ENCODE assay signal across 1 cellular context in the genomic region with DNA sequence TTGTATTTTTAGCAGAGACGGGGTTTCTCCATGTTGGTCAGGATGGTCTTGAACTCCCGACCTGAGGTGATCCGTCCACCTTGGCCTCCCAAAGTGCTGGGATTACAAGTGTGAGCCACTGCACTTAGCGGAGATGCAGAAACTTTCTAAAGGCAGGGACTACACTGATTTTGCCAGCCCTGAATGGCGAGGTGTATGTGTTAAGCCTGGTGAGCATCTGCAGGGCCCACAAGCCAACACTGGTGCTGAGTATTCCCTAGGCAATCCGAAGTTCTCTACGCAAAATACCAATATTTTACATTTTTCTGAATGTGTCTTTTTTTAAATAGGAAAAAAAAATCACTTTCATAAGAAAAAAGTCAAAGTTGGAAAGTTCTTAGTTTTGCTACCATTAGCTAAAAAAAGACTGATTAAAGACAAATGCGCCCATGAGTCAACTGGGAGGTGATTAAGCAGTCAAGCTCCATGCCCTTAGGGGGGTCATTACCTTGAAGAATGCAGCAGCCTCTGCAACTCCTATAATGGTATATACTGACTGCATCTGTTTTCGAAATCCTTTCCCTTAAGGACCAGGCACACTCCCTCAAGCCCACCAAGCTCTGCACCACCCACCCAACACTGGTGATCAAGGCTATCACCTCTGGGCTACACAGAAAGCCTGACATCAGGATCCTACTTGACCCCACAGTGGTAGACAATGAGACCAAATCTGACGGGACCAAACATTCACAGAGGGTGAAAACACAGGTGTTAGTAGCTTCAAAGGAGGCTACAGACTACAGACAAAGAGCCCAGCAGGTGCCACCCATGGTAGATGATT.
TF ChIP-seq lines count a peak whose summit lies in the region.

No MANE protein-coding gene starts in this region.

TF ChIP-seq in SK-N-SH treated with all-trans-retinoic acid at 6 μM for 48 hours, 23 proteins besides CTCF, POLR2A, EP300 and RAD21 (continued from another document):
- TF ChIP-seq, protein P1, sequence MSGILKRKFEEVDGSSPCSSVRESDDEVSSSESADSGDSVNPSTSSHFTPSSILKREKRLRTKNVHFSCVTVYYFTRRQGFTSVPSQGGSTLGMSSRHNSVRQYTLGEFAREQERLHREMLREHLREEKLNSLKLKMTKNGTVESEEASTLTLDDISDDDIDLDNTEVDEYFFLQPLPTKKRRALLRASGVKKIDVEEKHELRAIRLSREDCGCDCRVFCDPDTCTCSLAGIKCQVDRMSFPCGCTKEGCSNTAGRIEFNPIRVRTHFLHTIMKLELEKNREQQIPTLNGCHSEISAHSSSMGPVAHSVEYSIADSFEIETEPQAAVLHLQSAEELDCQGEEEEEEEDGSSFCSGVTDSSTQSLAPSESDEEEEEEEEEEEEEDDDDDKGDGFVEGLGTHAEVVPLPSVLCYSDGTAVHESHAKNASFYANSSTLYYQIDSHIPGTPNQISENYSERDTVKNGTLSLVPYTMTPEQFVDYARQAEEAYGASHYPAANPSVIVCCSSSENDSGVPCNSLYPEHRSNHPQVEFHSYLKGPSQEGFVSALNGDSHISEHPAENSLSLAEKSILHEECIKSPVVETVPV (CRISPR knock-in tag; IDR thresholded peaks at IDR 0.05) = no peak
- TF ChIP-seq, protein P2, sequence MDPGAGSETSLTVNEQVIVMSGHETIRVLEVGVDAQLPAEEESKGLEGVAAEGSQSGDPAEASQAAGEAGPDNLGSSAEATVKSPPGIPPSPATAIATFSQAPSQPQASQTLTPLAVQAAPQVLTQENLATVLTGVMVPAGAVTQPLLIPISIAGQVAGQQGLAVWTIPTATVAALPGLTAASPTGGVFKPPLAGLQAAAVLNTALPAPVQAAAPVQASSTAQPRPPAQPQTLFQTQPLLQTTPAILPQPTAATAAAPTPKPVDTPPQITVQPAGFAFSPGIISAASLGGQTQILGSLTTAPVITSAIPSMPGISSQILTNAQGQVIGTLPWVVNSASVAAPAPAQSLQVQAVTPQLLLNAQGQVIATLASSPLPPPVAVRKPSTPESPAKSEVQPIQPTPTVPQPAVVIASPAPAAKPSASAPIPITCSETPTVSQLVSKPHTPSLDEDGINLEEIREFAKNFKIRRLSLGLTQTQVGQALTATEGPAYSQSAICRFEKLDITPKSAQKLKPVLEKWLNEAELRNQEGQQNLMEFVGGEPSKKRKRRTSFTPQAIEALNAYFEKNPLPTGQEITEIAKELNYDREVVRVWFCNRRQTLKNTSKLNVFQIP (CRISPR knock-in tag; IDR thresholded peaks at IDR 0.05; ENCODE audit: borderline replicate concordance, low read depth) = no peak
- TF ChIP-seq ZFP3 (CRISPR knock-in tag; IDR thresholded peaks at IDR 0.05) (no peak), ESRRG (CRISPR knock-in tag; IDR thresholded peaks at IDR 0.05) (no peak), ZFP30 (CRISPR knock-in tag; IDR thresholded peaks at IDR 0.05) (no peak), CSDC2 (CRISPR knock-in tag; IDR thresholded peaks at IDR 0.05) (no peak), RARB (CRISPR knock-in tag; IDR thresholded peaks at IDR 0.05) (no peak), ISL1 (CRISPR knock-in tag; IDR thresholded peaks at IDR 0.05) (no peak)
- TF ChIP-seq, protein P3, sequence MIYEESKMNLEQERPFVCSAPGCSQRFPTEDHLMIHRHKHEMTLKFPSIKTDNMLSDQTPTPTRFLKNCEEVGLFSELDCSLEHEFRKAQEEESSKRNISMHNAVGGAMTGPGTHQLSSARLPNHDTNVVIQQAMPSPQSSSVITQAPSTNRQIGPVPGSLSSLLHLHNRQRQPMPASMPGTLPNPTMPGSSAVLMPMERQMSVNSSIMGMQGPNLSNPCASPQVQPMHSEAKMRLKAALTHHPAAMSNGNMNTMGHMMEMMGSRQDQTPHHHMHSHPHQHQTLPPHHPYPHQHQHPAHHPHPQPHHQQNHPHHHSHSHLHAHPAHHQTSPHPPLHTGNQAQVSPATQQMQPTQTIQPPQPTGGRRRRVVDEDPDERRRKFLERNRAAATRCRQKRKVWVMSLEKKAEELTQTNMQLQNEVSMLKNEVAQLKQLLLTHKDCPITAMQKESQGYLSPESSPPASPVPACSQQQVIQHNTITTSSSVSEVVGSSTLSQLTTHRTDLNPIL (CRISPR knock-in tag; IDR thresholded peaks at IDR 0.05; ENCODE audit: low read depth) = no peak
